1 cellular context compared by ENCODE assay signal in the genomic region with DNA sequence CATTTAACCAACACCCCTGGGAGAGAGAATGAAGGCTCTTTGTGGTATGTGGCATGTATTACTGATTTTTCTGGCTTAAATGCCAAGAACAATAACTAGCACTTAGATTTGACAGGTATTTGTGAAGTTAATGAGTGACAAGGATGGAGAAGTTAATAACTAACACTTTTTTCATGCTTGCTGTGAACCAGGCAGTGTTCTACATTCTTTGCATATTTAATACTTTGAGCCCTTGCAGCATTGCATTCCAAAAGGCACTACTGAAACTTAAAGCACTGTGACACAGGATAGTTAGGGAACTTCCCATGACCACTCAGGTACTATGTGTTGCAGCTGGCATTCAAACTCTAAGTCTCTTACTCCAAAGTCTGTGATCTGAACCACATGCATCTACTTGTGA.
TF ChIP-seq lines count a peak whose summit lies in the region.

No MANE protein-coding gene starts in this region.

TF ChIP-seq in GM12878, 131 proteins besides CTCF, POLR2A, EP300 and RAD21 (continued from another document):
- TF ChIP-seq, protein P1, sequence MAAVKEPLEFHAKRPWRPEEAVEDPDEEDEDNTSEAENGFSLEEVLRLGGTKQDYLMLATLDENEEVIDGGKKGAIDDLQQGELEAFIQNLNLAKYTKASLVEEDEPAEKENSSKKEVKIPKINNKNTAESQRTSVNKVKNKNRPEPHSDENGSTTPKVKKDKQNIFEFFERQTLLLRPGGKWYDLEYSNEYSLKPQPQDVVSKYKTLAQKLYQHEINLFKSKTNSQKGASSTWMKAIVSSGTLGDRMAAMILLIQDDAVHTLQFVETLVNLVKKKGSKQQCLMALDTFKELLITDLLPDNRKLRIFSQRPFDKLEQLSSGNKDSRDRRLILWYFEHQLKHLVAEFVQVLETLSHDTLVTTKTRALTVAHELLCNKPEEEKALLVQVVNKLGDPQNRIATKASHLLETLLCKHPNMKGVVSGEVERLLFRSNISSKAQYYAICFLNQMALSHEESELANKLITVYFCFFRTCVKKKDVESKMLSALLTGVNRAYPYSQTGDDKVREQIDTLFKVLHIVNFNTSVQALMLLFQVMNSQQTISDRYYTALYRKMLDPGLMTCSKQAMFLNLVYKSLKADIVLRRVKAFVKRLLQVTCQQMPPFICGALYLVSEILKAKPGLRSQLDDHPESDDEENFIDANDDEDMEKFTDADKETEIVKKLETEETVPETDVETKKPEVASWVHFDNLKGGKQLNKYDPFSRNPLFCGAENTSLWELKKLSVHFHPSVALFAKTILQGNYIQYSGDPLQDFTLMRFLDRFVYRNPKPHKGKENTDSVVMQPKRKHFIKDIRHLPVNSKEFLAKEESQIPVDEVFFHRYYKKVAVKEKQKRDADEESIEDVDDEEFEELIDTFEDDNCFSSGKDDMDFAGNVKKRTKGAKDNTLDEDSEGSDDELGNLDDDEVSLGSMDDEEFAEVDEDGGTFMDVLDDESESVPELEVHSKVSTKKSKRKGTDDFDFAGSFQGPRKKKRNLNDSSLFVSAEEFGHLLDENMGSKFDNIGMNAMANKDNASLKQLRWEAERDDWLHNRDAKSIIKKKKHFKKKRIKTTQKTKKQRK (IDR thresholded peaks at IDR 0.05; ENCODE audit: low read depth, low read length), result no peak
- no peak for TF ChIP-seq NFIC (IDR thresholded peaks at IDR 0.05; ENCODE audit: low read depth, low read length)
